19 cellular contexts compared by ENCODE assay signal in genomic region chr3:71088742-71089141, GRCh38.
DNase-seq lines count a peak whose midpoint lies in the region; ATAC-seq lines count a peak whose summit lies in the region.
"Had no signal": no experiment of that assay in that cellular context is flagged by ENCODE, and none has a peak within 500 bp of the region (broad histone marks: within the 10 kb centered on the region; RNA-seq: fewer than 3 reads in every experiment).

No MANE protein-coding gene starts in this region.

- CTCF ChIA-PET in CD8-positive, alpha-beta memory T cell (lab: Charles Lee): interaction anchor here (3.1 kb wide), 1 partner anchor 24 kb away, joined by 11 read pairs; no protein-coding TSS in a partner anchor
- CTCF ChIA-PET in naive thymus-derived CD4-positive, alpha-beta T cell (lab: Charles Lee): no interaction called here

- peak overlapping the region in 3 of 4 donors; percentile 34 to 72 (median 66) for H3K4me3 Mint-ChIP-seq in CD4-positive, CD25-positive, alpha-beta regulatory T cell
- peak overlapping the region in 3 of 7 donors; percentile 5 to 73 (median 46) for H3K4me3 Mint-ChIP-seq in CD8-positive, alpha-beta memory T cell
- peak overlapping the region in 8 of 10 donors; percentile 6 to 78 (median 52) for H3K4me3 Mint-ChIP-seq in naive thymus-derived CD4-positive, alpha-beta T cell
- H3K4me3 Mint-ChIP-seq: WTC11 had no signal

- H3K27me3 Mint-ChIP-seq in CD4-positive, CD25-positive, alpha-beta regulatory T cell: no peaks in the 10 kb centered on the region
- no peaks in the 10 kb centered on the region for H3K27me3 Mint-ChIP-seq in CD8-positive, alpha-beta memory T cell
- H3K27me3 Mint-ChIP-seq in naive thymus-derived CD4-positive, alpha-beta T cell: no peaks in the 10 kb centered on the region

- DNase-seq in CD4-positive, CD25-positive, alpha-beta regulatory T cell: no peak
- no peak for DNase-seq in CD8-positive, alpha-beta memory T cell
- no peak for DNase-seq in activated naive CD4-positive, alpha-beta T cell treated with anti-CD3 and anti-CD28 coated beads, Interleukin-2, amount 50 U/mL, for 72 hours (ENCODE audit: low spot score in 2 of 2)
- no peak for DNase-seq in naive thymus-derived CD4-positive, alpha-beta T cell
- DNase-seq in DMS79 (lab: John Stamatoyannopoulos, UW): no peak
- no peak for DNase-seq in MV-4-11 (lab: John Stamatoyannopoulos, UW)
- DNase-seq in OCI-M1 (lab: John Stamatoyannopoulos, UW): no peak
- DNase-seq: amniotic stem cell, caudate nucleus, esophagus squamous epithelium, KBM-7, left ventricle myocardium inferior, NCI-H1092, NCI-H524 treated with DMSO at 0.1 percent for 48 hours, SIG-M5 had no signal

- peaks cover 39% of the 10 kb centered on the region for H3K36me3 Mint-ChIP-seq in CD4-positive, CD25-positive, alpha-beta regulatory T cell
- peaks cover 7 to 34% (median 18%) of the 10 kb centered on the region in 3 donors for H3K36me3 Mint-ChIP-seq in CD8-positive, alpha-beta memory T cell
- peaks cover 10 to 24% of the 10 kb centered on the region in 2 donors for H3K36me3 Mint-ChIP-seq in activated naive CD4-positive, alpha-beta T cell treated with anti-CD3 and anti-CD28 coated beads, Interleukin-2, amount 50 U/mL, for 72 hours
- peaks cover 5 to 54% (median 47%) of the 10 kb centered on the region in 5 donors for H3K36me3 Mint-ChIP-seq in naive thymus-derived CD4-positive, alpha-beta T cell
- H3K36me3 Mint-ChIP-seq: WTC11 had no signal

- peaks cover 76% of the 10 kb centered on the region for H3K4me1 ChIP-seq in CD4-positive, CD25-positive, alpha-beta regulatory T cell (ENCODE audit: control insufficient read depth, insufficient read depth, low read length, poor library complexity, severe bottlenecking)
- peaks cover 67% of the 10 kb centered on the region for H3K4me1 ChIP-seq in CD8-positive, alpha-beta memory T cell (ENCODE audit: insufficient read depth, low read length)
- peaks cover 34 to 67% of the 10 kb centered on the region in 2 donors for H3K4me1 ChIP-seq in naive thymus-derived CD4-positive, alpha-beta T cell (ENCODE audit: control insufficient read depth in 2 of 2, insufficient read depth in 2 of 2, low read length in 2 of 2)
- H3K4me1 ChIP-seq: suprapubic skin, vagina had no signal

- H3K36me3 ChIP-seq in CD4-positive, CD25-positive, alpha-beta regulatory T cell (ENCODE audit: control insufficient read depth, insufficient read depth, low read length): peaks cover 20% of the 10 kb centered on the region
- no peaks in the 10 kb centered on the region for H3K36me3 ChIP-seq in CD8-positive, alpha-beta memory T cell (ENCODE audit: insufficient read depth, low read length)
- no peaks in the 10 kb centered on the region for H3K36me3 ChIP-seq in naive thymus-derived CD4-positive, alpha-beta T cell (ENCODE audit: control insufficient read depth in 2 of 3, insufficient read depth in 3 of 3, low read length in 3 of 3)
- H3K36me3 ChIP-seq: esophagus squamous epithelium, left ventricle myocardium inferior, suprapubic skin, vagina had no signal

- intact Hi-C loops in naive thymus-derived CD4-positive, alpha-beta T cell (cut with micrococcal nuclease): loop anchor here in 1 of 2 donors (5.0 kb wide), 1 partner anchor 214 kb away; no protein-coding TSS in a partner anchor

- H3K27ac Mint-ChIP-seq in CD4-positive, CD25-positive, alpha-beta regulatory T cell: peak overlapping the region; percentile 85 to 94 (median 93)
- H3K27ac Mint-ChIP-seq in CD8-positive, alpha-beta memory T cell: peak overlapping the region in 7 of 8 donors; percentile 61 to 94 (median 91)
- peak overlapping the region; percentile 82 to 88 for H3K27ac Mint-ChIP-seq in activated naive CD4-positive, alpha-beta T cell treated with anti-CD3 and anti-CD28 coated beads, Interleukin-2, amount 50 U/mL, for 72 hours
- peak overlapping the region in 8 of 9 donors; percentile 89 to 96 (median 91) for H3K27ac Mint-ChIP-seq in naive thymus-derived CD4-positive, alpha-beta T cell

- POLR2A ChIA-PET in CD8-positive, alpha-beta memory T cell (lab: Charles Lee): interaction anchor here (2.3 kb wide), 1 partner anchor 23 kb away, joined by 5 read pairs; no protein-coding TSS in a partner anchor
- POLR2A ChIA-PET in naive thymus-derived CD4-positive, alpha-beta T cell (lab: Charles Lee): interaction anchor here (0.5 to 2.2 kb wide), 2 partner anchors 12 to 52 kb away, joined by 6 to 7 read pairs; no protein-coding TSS in a partner anchor

- H3K27me3 ChIP-seq in CD4-positive, CD25-positive, alpha-beta regulatory T cell (ENCODE audit: control insufficient read depth, insufficient read depth, low read length): no peaks in the 10 kb centered on the region
- H3K27me3 ChIP-seq in CD8-positive, alpha-beta memory T cell (ENCODE audit: insufficient read depth, low read length, poor library complexity, severe bottlenecking): no peaks in the 10 kb centered on the region
- no peaks in the 10 kb centered on the region for H3K27me3 ChIP-seq in naive thymus-derived CD4-positive, alpha-beta T cell (ENCODE audit: control insufficient read depth in 2 of 2, insufficient read depth in 2 of 2, low read length in 2 of 2)
- H3K27me3 ChIP-seq: esophagus squamous epithelium, suprapubic skin, vagina had no signal

- no peaks in the 10 kb centered on the region for H3K9me3 ChIP-seq in CD4-positive, CD25-positive, alpha-beta regulatory T cell (ENCODE audit: control insufficient read depth in 2 of 2, low read length in 2 of 2)
- H3K9me3 ChIP-seq in CD8-positive, alpha-beta memory T cell (ENCODE audit: low read length): no peaks in the 10 kb centered on the region
- no peaks in the 10 kb centered on the region for H3K9me3 ChIP-seq in naive thymus-derived CD4-positive, alpha-beta T cell (ENCODE audit: control insufficient read depth in 2 of 3, low read length in 3 of 3)
- H3K9me3 ChIP-seq: esophagus squamous epithelium, left ventricle myocardium inferior, suprapubic skin, vagina had no signal

- peaks cover 0 to 2% (median 0%) of the 10 kb centered on the region in 7 donors for H3K9me3 Mint-ChIP-seq in CD4-positive, CD25-positive, alpha-beta regulatory T cell
- H3K9me3 Mint-ChIP-seq in CD8-positive, alpha-beta memory T cell: peaks cover 0 to 2% (median 0%) of the 10 kb centered on the region in 5 donors
- H3K9me3 Mint-ChIP-seq in activated naive CD4-positive, alpha-beta T cell treated with anti-CD3 and anti-CD28 coated beads, Interleukin-2, amount 50 U/mL, for 72 hours: no peaks in the 10 kb centered on the region
- H3K9me3 Mint-ChIP-seq in naive thymus-derived CD4-positive, alpha-beta T cell: peaks cover 0 to 3% (median 0%) of the 10 kb centered on the region in 11 donors
- H3K9me3 Mint-ChIP-seq: T-helper 1 cell treated with Interleukin-12 subunit alpha and Interleukin-12 subunit beta and Interleukin-4 antibody, amounts not matched to agents 30 μg/mL and 1 μg/mL, for 36 hours; WTC11 had no signal

- H3K4me1 Mint-ChIP-seq in CD4-positive, CD25-positive, alpha-beta regulatory T cell: peaks cover 35 to 91% (median 63%) of the 10 kb centered on the region in 4 donors
- H3K4me1 Mint-ChIP-seq in CD8-positive, alpha-beta memory T cell: peaks cover 66 to 90% (median 84%) of the 10 kb centered on the region in 3 donors
- H3K4me1 Mint-ChIP-seq in naive thymus-derived CD4-positive, alpha-beta T cell: peaks cover 57 to 92% (median 89%) of the 10 kb centered on the region in 7 donors

- H3K4me3 ChIP-seq in CD4-positive, CD25-positive, alpha-beta regulatory T cell (ENCODE audit: low read depth, low read length): peak overlapping the region; percentile 66
- no peak overlapping the region for H3K4me3 ChIP-seq in CD8-positive, alpha-beta memory T cell (ENCODE audit: low read length)
- H3K4me3 ChIP-seq in naive thymus-derived CD4-positive, alpha-beta T cell (ENCODE audit: low read length): no peak overlapping the region
- H3K4me3 ChIP-seq: esophagus squamous epithelium, left ventricle myocardium inferior, suprapubic skin, vagina had no signal

- no peak for ATAC-seq in CD4-positive, CD25-positive, alpha-beta regulatory T cell (ENCODE audit: low read depth in 2 of 2)
- no peak for ATAC-seq in activated naive CD4-positive, alpha-beta T cell treated with anti-CD3 and anti-CD28 coated beads, Interleukin-2, amount 50 U/mL, for 72 hours
- ATAC-seq in naive thymus-derived CD4-positive, alpha-beta T cell: no peak
- ATAC-seq: WTC11 had no signal

- peak overlapping the region; percentile 70 for H3K27ac ChIP-seq in CD4-positive, CD25-positive, alpha-beta regulatory T cell (ENCODE audit: insufficient read depth, low read length, poor library complexity, severe bottlenecking)
- H3K27ac ChIP-seq in CD8-positive, alpha-beta memory T cell (ENCODE audit: low read depth, low read length): no peak overlapping the region
- peak overlapping the region; percentile 42 for H3K27ac ChIP-seq in naive thymus-derived CD4-positive, alpha-beta T cell (ENCODE audit: low read depth, low read length)
- H3K27ac ChIP-seq: esophagus squamous epithelium, left ventricle myocardium inferior, suprapubic skin, vagina had no signal
